ENCODE assay signal across 11 cellular contexts in the genomic region with DNA sequence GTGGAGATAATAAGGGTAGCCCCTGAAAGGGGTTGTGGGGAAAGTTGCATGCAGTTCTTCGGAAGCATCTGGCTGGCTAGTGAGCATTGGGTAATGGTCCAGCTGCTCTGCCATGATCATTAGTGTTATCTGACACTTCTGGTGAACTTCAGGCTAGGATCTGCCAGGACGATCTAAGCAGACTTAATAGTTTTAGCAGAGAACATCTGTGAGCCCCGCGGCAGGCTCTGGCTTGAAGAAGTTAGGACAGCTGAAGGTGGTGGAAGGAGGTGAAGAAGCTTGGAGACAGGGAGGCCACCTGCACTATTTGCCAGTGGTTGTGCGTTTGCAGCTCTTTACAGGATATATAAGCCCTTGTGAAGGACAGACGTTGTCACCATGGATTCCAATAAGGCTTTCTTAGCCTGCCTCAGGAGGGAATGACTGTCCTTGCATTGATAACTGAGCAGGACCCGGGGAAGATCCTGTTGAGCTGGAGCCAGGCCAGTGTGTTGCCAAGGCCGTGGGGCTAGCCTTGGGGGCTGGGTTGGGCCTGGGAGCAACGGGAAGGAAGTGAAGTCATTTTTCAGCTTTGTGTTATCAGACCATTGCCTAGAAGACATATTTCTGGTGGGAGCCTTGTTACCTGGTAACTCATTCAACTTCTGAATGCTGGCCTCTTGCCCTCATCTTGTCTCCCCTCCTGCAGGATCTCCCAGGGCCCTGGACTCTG.
DNase-seq lines count a peak whose midpoint lies in the region; ATAC-seq and TF ChIP-seq lines count a peak whose summit lies in the region.
"Had no signal": no experiment of that assay in that cellular context is flagged by ENCODE, and none has a peak within 500 bp of the region (broad histone marks: within the 10 kb centered on the region; RNA-seq: fewer than 3 reads in every experiment).

No MANE protein-coding gene starts in this region.

- WGBS in transverse colon (ENCODE audit: low coverage in 1 of 2), 2 donors = 74% methylated on average over 9 of the region's 9 CpGs; no CpG with 5 or more reads in 1 of the 2 donors
- 33 to 57% methylated on average over 9 of the region's 9 CpGs for WGBS in lower leg skin, 2 donors

- no peak for TF ChIP-seq POLR2A in transverse colon (IDR thresholded peaks at IDR 0.05)
- TF ChIP-seq POLR2A in lower leg skin (IDR thresholded peaks at IDR 0.05) = no peak

- H3K4me3 ChIP-seq in naive thymus-derived CD4-positive, alpha-beta T cell (ENCODE audit: low read length) = no peak overlapping the region
- H3K4me3 ChIP-seq in transverse colon (no peak overlapping the region), lower leg skin (ENCODE audit: low read depth, poor library complexity, severe bottlenecking) (no peak overlapping the region), PC-9 (no peak overlapping the region)
- H3K4me3 ChIP-seq: cardiac muscle cell had no signal

- no peak overlapping the region for H3K27ac ChIP-seq in naive thymus-derived CD4-positive, alpha-beta T cell (ENCODE audit: low read depth, low read length)
- H3K27ac ChIP-seq in transverse colon = no peak overlapping the region
- H3K27ac ChIP-seq in PC-9 = no peak overlapping the region
- H3K27ac ChIP-seq: cardiac muscle cell had no signal

- H3K9me3 ChIP-seq in naive thymus-derived CD4-positive, alpha-beta T cell (ENCODE audit: control insufficient read depth in 2 of 3, low read length in 3 of 3) = no peaks in the 10 kb centered on the region
- H3K9me3 ChIP-seq in transverse colon (no peaks in the 10 kb centered on the region), PC-9 (ENCODE audit: insufficient read depth, low read depth) (no peaks in the 10 kb centered on the region)

- peaks cover 59% of the 10 kb centered on the region for H3K4me1 Mint-ChIP-seq in Calu3 (ENCODE audit: low read depth, unreplicated experiment)
- peaks cover 77 to 85% of the 10 kb centered on the region in 2 donors for H3K4me1 Mint-ChIP-seq in effector memory CD8-positive, alpha-beta T cell (ENCODE audit: low read depth in 2 of 2)
- peaks cover 35 to 94% (median 89%) of the 10 kb centered on the region in 7 donors for H3K4me1 Mint-ChIP-seq in naive thymus-derived CD4-positive, alpha-beta T cell

- no peak for TF ChIP-seq EP300 in transverse colon (IDR thresholded peaks at IDR 0.05; ENCODE audit: low read depth)

- H3K4me1 ChIP-seq in naive thymus-derived CD4-positive, alpha-beta T cell (ENCODE audit: control insufficient read depth in 2 of 2, insufficient read depth in 2 of 2, low read length in 2 of 2) = peaks cover 15 to 19% of the 10 kb centered on the region in 2 donors
- H3K4me1 ChIP-seq in transverse colon (peaks cover 0 to 21% (median 3%) of the 10 kb centered on the region in 4 donors), PC-9 (replicated peaks; ENCODE audit: insufficient read depth) (no peaks in the 10 kb centered on the region)

- in situ Hi-C loops in transverse colon (cut with MboI; ENCODE audit: low pct_ligation_motif_present in 1 of 4, low pct_unique_long_range_greater_than_20kb in 1 of 4, low sequenced_read_pairs in 3 of 4) = no loop called here

- intact Hi-C loops in Calu3 (cut with micrococcal nuclease; ENCODE audit: unreplicated experiment) = no loop called here
- intact Hi-C loops in naive thymus-derived CD4-positive, alpha-beta T cell (cut with micrococcal nuclease) = no loop called here
- intact Hi-C loops in transverse colon (cut with DNase I; ENCODE audit: low total_unique reads) = no loop called here
- intact Hi-C loops in lower leg skin (cut with DNase I; ENCODE audit: low total_unique reads) = no loop called here
- intact Hi-C loops in PC-9 (cut with micrococcal nuclease; ENCODE audit: unreplicated experiment) = no loop called here

- POLR2A ChIA-PET in naive thymus-derived CD4-positive, alpha-beta T cell (lab: Charles Lee) = no interaction called here
- POLR2A ChIA-PET in PC-9 (lab: Charles Lee; ENCODE audit: unreplicated experiment) = no interaction called here

- H3K4me2 ChIP-seq in PC-9 = no peak overlapping the region

- DNase-seq in Calu3 (no peak), NCI-H524 treated with DMSO at 0.1 percent for 48 hours (lab: John Stamatoyannopoulos, UW) (peak; percentile 87), transverse colon (no peak), AG08395 (ENCODE audit: low spot score) (no peak), lower leg skin (ENCODE audit: low spot score in 2 of 2) (no peak), PC-9 (no peak)
- no peak for DNase-seq in effector memory CD8-positive, alpha-beta T cell
- DNase-seq in naive thymus-derived CD4-positive, alpha-beta T cell = no peak
- DNase-seq: activated CD4-positive, alpha-beta T cell treated with anti-CD3 and anti-CD28 coated beads, Interleukin-2, amount 50 U/mL, for 4 hours had no signal

- no TSS peak for BruUV-seq in Calu3 (replicated peaks; lab: Mats Ljungman, UMichigan)
- BruUV-seq in PC-9 (replicated peaks; lab: Mats Ljungman, UMichigan) = no TSS peak

- TF ChIP-seq CTCF in Calu3 (IDR thresholded peaks at IDR 0.05; ENCODE audit: unreplicated experiment) (no peak), transverse colon (IDR thresholded peaks at IDR 0.05) (no peak), lower leg skin (IDR thresholded peaks at IDR 0.05) (no peak), PC-9 (conservative IDR thresholded peaks at IDR 0.05) (no peak)

- H3K27me3 ChIP-seq in naive thymus-derived CD4-positive, alpha-beta T cell (ENCODE audit: control insufficient read depth in 2 of 2, insufficient read depth in 2 of 2, low read length in 2 of 2) = no peaks in the 10 kb centered on the region
- H3K27me3 ChIP-seq in transverse colon = no peaks in the 10 kb centered on the region
- no peaks in the 10 kb centered on the region for H3K27me3 ChIP-seq in PC-9 (ENCODE audit: insufficient read depth, low read depth)
- H3K27me3 ChIP-seq: cardiac muscle cell had no signal

- H3K79me2 ChIP-seq in PC-9 (ENCODE audit: low read depth) = no peaks in the 10 kb centered on the region

- H3K9me2 ChIP-seq in PC-9 (ENCODE audit: insufficient read depth) = no peaks in the 10 kb centered on the region

- H3F3A ChIP-seq in PC-9 (ENCODE audit: insufficient read depth, low read depth) = no peaks in the 10 kb centered on the region

- H3K36me3 Mint-ChIP-seq in Calu3 (ENCODE audit: insufficient read depth, unreplicated experiment) = no peaks in the 10 kb centered on the region
- peaks cover 14% of the 10 kb centered on the region for H3K36me3 Mint-ChIP-seq in effector memory CD8-positive, alpha-beta T cell (ENCODE audit: insufficient read depth)
- H3K36me3 Mint-ChIP-seq in naive thymus-derived CD4-positive, alpha-beta T cell = peaks cover 0 to 16% (median 4%) of the 10 kb centered on the region in 5 donors

- H3K27me3 Mint-ChIP-seq in Calu3 (ENCODE audit: unreplicated experiment) = no peaks in the 10 kb centered on the region
- H3K27me3 Mint-ChIP-seq in effector memory CD8-positive, alpha-beta T cell = no peaks in the 10 kb centered on the region
- no peaks in the 10 kb centered on the region for H3K27me3 Mint-ChIP-seq in naive thymus-derived CD4-positive, alpha-beta T cell

- no peak overlapping the region for H3K4me3 Mint-ChIP-seq in Calu3 (ENCODE audit: low read depth, unreplicated experiment)
- peak overlapping the region; percentile 0 to 51 for H3K4me3 Mint-ChIP-seq in effector memory CD8-positive, alpha-beta T cell
- H3K4me3 Mint-ChIP-seq in naive thymus-derived CD4-positive, alpha-beta T cell = peak overlapping the region in 8 of 10 donors; percentile 6 to 56 (median 34)

- peaks cover 0 to 3% (median 0%) of the 10 kb centered on the region in 3 experiments for H3K36me3 ChIP-seq in naive thymus-derived CD4-positive, alpha-beta T cell (ENCODE audit: control insufficient read depth in 2 of 3, insufficient read depth in 3 of 3, low read length in 3 of 3)
- H3K36me3 ChIP-seq in transverse colon (no peaks in the 10 kb centered on the region), PC-9 (ENCODE audit: low read depth) (no peaks in the 10 kb centered on the region)
- H3K36me3 ChIP-seq: cardiac muscle cell had no signal

- CTCF ChIA-PET in Calu3 (lab: Charles Lee) (no interaction called here), PC-9 (lab: Charles Lee) (no interaction called here)
- CTCF ChIA-PET in naive thymus-derived CD4-positive, alpha-beta T cell (lab: Charles Lee) = no interaction called here

- no peak for ATAC-seq in effector memory CD8-positive, alpha-beta T cell (replicated peaks)
- peak; percentile 46 for ATAC-seq in naive thymus-derived CD4-positive, alpha-beta T cell
- ATAC-seq: Panc1 had no signal

- H4K20me1 ChIP-seq in PC-9 (ENCODE audit: insufficient read depth) = no peaks in the 10 kb centered on the region

- no peak overlapping the region for H2AFZ ChIP-seq in PC-9

- peak overlapping the region; percentile 38 for H3K27ac Mint-ChIP-seq in Calu3 (ENCODE audit: unreplicated experiment)
- peak overlapping the region; percentile 35 to 61 for H3K27ac Mint-ChIP-seq in effector memory CD8-positive, alpha-beta T cell
- H3K27ac Mint-ChIP-seq in naive thymus-derived CD4-positive, alpha-beta T cell = peak overlapping the region in 5 of 9 donors; percentile 26 to 72 (median 54)

- H3K9me3 Mint-ChIP-seq in Calu3 (ENCODE audit: low read depth, unreplicated experiment) = no peaks in the 10 kb centered on the region
- H3K9me3 Mint-ChIP-seq in effector memory CD8-positive, alpha-beta T cell = no peaks in the 10 kb centered on the region
- peaks cover 0 to 3% (median 0%) of the 10 kb centered on the region in 11 donors for H3K9me3 Mint-ChIP-seq in naive thymus-derived CD4-positive, alpha-beta T cell
